Comparison of ENCODE assay signal across 22 cellular contexts in the genomic region with DNA sequence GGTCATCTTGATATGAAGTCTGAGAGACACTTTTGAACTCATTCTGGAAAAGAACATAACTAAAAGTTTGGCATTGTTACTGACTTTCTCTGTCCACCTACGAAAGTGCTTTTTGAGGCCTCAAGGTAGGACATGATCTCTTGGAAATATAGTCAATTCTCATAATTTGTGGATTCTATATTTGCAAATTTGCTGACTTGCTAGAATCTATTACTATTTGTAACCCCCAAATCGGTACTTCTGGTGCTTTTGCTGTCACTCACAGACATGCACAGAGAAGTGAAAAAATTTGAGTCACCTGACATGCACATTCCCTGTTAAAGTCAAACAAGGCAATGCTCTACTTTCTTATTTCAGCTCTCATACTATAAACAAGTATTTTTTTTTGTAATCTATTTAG. TPM values are rescaled to one million over a fixed set of nuclear protein-coding genes. Genes with fewer than 3 reads are reported as not detected.
DNase-seq lines count a peak whose midpoint lies in the region; ATAC-seq, FAIRE-seq and TF ChIP-seq lines count a peak whose summit lies in the region.
"Had no signal": no experiment of that assay in that cellular context is flagged by ENCODE, and none has a peak within 500 bp of the region (broad histone marks: within the 10 kb centered on the region; RNA-seq: fewer than 3 reads in every experiment).

No MANE protein-coding gene starts in this region.

- no peaks in the 10 kb centered on the region for H3K36me3 Mint-ChIP-seq in astrocyte (ENCODE audit: low read depth, unreplicated experiment)
- no peaks in the 10 kb centered on the region for H3K36me3 Mint-ChIP-seq in activated CD4-positive, alpha-beta T cell treated with anti-CD3 and anti-CD28 coated beads, Interleukin-2, amount 10 ng/mL, durations not matched to agents 7 days and 5 days (ENCODE audit: low read depth)
- H3K36me3 Mint-ChIP-seq: CD4-positive, CD25-positive, alpha-beta regulatory T cell; CD8-positive, alpha-beta T cell had no signal

- H3K27ac ChIP-seq in A549 = no peak overlapping the region
- H3K27ac ChIP-seq in KOPT-K1 (ENCODE audit: low read depth, low read length, poor library complexity, severe bottlenecking) = peak overlapping the region; percentile 90
- no peak overlapping the region for H3K27ac ChIP-seq in astrocyte (ENCODE audit: low read depth, low read length)
- no peak overlapping the region for H3K27ac ChIP-seq in upper lobe of right lung
- H3K27ac ChIP-seq: BLaER1, C4-2B, GM23248 had no signal

- no peaks in the 10 kb centered on the region for H3K4me1 ChIP-seq in A549
- no peaks in the 10 kb centered on the region for H3K4me1 ChIP-seq in astrocyte (ENCODE audit: insufficient read depth, low read length)
- no peaks in the 10 kb centered on the region for H3K4me1 ChIP-seq in upper lobe of right lung
- H3K4me1 ChIP-seq: Caco-2 had no signal

- CTCF ChIA-PET in A549 (lab: Yijun Ruan, JAX) = no interaction called here
- CTCF ChIA-PET in activated CD4-positive, alpha-beta T cell treated with anti-CD3 and anti-CD28 coated beads, Interleukin-2, amount 10 ng/mL, durations not matched to agents 7 days and 5 days (lab: Charles Lee) = no interaction called here

- TF ChIP-seq CTCF in A549 (IDR thresholded peaks at IDR 0.05) (no peak), astrocyte (IDR thresholded peaks at IDR 0.05; ENCODE audit: insufficient read depth, low read depth, low read length) (no peak), upper lobe of right lung (IDR thresholded peaks at IDR 0.05) (no peak)

- H3K79me2 ChIP-seq in astrocyte (ENCODE audit: insufficient read depth, low read length) = no peaks in the 10 kb centered on the region

- ATAC-seq in A549 (no peak), upper lobe of right lung (no peak)
- ATAC-seq: CD8-positive, alpha-beta T cell had no signal

- H3K9me3 Mint-ChIP-seq in astrocyte (ENCODE audit: unreplicated experiment) = no peaks in the 10 kb centered on the region
- H3K9me3 Mint-ChIP-seq in activated CD4-positive, alpha-beta T cell treated with anti-CD3 and anti-CD28 coated beads, Interleukin-2, amount 10 ng/mL, durations not matched to agents 7 days and 5 days = no peaks in the 10 kb centered on the region
- H3K9me3 Mint-ChIP-seq: CD8-positive, alpha-beta T cell had no signal

- H3K27ac Mint-ChIP-seq in astrocyte (ENCODE audit: unreplicated experiment) = no peak overlapping the region
- no peak overlapping the region for H3K27ac Mint-ChIP-seq in activated CD4-positive, alpha-beta T cell treated with anti-CD3 and anti-CD28 coated beads, Interleukin-2, amount 10 ng/mL, durations not matched to agents 7 days and 5 days
- H3K27ac Mint-ChIP-seq: B cell; CD4-positive, CD25-positive, alpha-beta regulatory T cell; CD8-positive, alpha-beta T cell had no signal

- H3K27me3 Mint-ChIP-seq in astrocyte (ENCODE audit: low read depth, unreplicated experiment) = no peaks in the 10 kb centered on the region
- peaks cover 6% of the 10 kb centered on the region for H3K27me3 Mint-ChIP-seq in activated CD4-positive, alpha-beta T cell treated with anti-CD3 and anti-CD28 coated beads, Interleukin-2, amount 10 ng/mL, durations not matched to agents 7 days and 5 days

- no peak for TF ChIP-seq POLR2A in A549 (IDR thresholded peaks at IDR 0.05; ENCODE audit: low read length)

- no peak for TF ChIP-seq RAD21 in A549 (conservative IDR thresholded peaks at IDR 0.05 in 1 of 2, IDR thresholded peaks at IDR 0.05 in 1 of 2)

- H3K4me2 ChIP-seq in A549 (no peak overlapping the region), astrocyte (ENCODE audit: low read length) (no peak overlapping the region)
- H3K4me2 ChIP-seq: BLaER1 had no signal

- POLR2A ChIA-PET in A549 (lab: Yijun Ruan, JAX) = no interaction called here
- POLR2A ChIA-PET in activated CD4-positive, alpha-beta T cell treated with anti-CD3 and anti-CD28 coated beads, Interleukin-2, amount 10 ng/mL, durations not matched to agents 7 days and 5 days (lab: Charles Lee) = no interaction called here

- DNase-seq in A549 (ENCODE audit: low read depth in 1 of 2, low spot score in 1 of 2) (no peak), astrocyte (ENCODE audit: low read depth) (no peak), ecto neural progenitor cell (ENCODE audit: low spot score) (no peak), upper lobe of right lung (no peak)
- no peak for DNase-seq in activated CD4-positive, alpha-beta T cell treated with anti-CD3 and anti-CD28 coated beads, Interleukin-2, amount 10 ng/mL, durations not matched to agents 7 days and 5 days
- DNase-seq: Caco-2; CD4-positive, CD25-positive, alpha-beta regulatory T cell; CD8-positive, alpha-beta T cell; DMS153; DND-41; GM23248; H7; HCEC 1CT had no signal

- no peak overlapping the region for H3K4me3 Mint-ChIP-seq in astrocyte (ENCODE audit: unreplicated experiment)
- H3K4me3 Mint-ChIP-seq in activated CD4-positive, alpha-beta T cell treated with anti-CD3 and anti-CD28 coated beads, Interleukin-2, amount 10 ng/mL, durations not matched to agents 7 days and 5 days = no peak overlapping the region
- H3K4me3 Mint-ChIP-seq: B cell; CD4-positive, CD25-positive, alpha-beta regulatory T cell; CD8-positive, alpha-beta T cell had no signal

- H2AFZ ChIP-seq in astrocyte (ENCODE audit: low read depth, low read length) = no peak overlapping the region
- H2AFZ ChIP-seq: GM23248 had no signal

- peaks cover 14% of the 10 kb centered on the region for H3K36me3 ChIP-seq in KOPT-K1 (ENCODE audit: insufficient read depth, low read length)
- H3K36me3 ChIP-seq in astrocyte (ENCODE audit: insufficient read depth, low read length) = no peaks in the 10 kb centered on the region
- no peaks in the 10 kb centered on the region for H3K36me3 ChIP-seq in upper lobe of right lung
- H3K36me3 ChIP-seq: BLaER1 had no signal

- WGBS in A549 (ENCODE audit: missing lambda C conversion rate) = 16% methylated on average over 2 of the region's 2 CpGs

- H3K9me3 ChIP-seq in A549 (no peaks in the 10 kb centered on the region), KOPT-K1 (ENCODE audit: insufficient read depth, low read length, poor library complexity, severe bottlenecking) (peaks cover 5% of the 10 kb centered on the region), astrocyte (ENCODE audit: insufficient read depth, low read depth, low read length) (no peaks in the 10 kb centered on the region), upper lobe of right lung (no peaks in the 10 kb centered on the region)
- H3K9me3 ChIP-seq: Caco-2 had no signal

- intact Hi-C loops in upper lobe of right lung (cut with DNase I) = no loop called here

- H3K4me3 ChIP-seq in A549 (no peak overlapping the region), astrocyte (ENCODE audit: insufficient read depth, low read depth, low read length) (no peak overlapping the region), upper lobe of right lung (no peak overlapping the region)
- H3K4me3 ChIP-seq: BLaER1, GM23248 had no signal

- H3K27me3 ChIP-seq in astrocyte (ENCODE audit: insufficient read depth, low read length) = no peaks in the 10 kb centered on the region
- no peaks in the 10 kb centered on the region for H3K27me3 ChIP-seq in upper lobe of right lung
- H3K27me3 ChIP-seq: BLaER1 had no signal

- no peak overlapping the region for H3K9ac ChIP-seq in astrocyte (ENCODE audit: low read length)
- H3K9ac ChIP-seq: BLaER1, GM23248 had no signal

- no peaks in the 10 kb centered on the region for H3K4me1 Mint-ChIP-seq in astrocyte (ENCODE audit: low read depth, unreplicated experiment)
- H3K4me1 Mint-ChIP-seq in activated CD4-positive, alpha-beta T cell treated with anti-CD3 and anti-CD28 coated beads, Interleukin-2, amount 10 ng/mL, durations not matched to agents 7 days and 5 days = no peaks in the 10 kb centered on the region
- H3K4me1 Mint-ChIP-seq: B cell; CD4-positive, CD25-positive, alpha-beta regulatory T cell had no signal

- no peaks in the 10 kb centered on the region for H4K20me1 ChIP-seq in astrocyte (ENCODE audit: insufficient read depth, low read length)
- H4K20me1 ChIP-seq: BLaER1 had no signal

- TF ChIP-seq EP300 in A549 (IDR thresholded peaks at IDR 0.05) = no peak

- FAIRE-seq in A549 (lab: Jason Lieb, UNC) (peak; percentile 28), astrocyte (lab: Jason Lieb, UNC) (peak; percentile 78)
- FAIRE-seq: G401.6, GM12892, H1 had no signal

TF ChIP-seq in A549, 52 proteins besides CTCF, POLR2A, EP300 and RAD21:
- TF ChIP-seq MAFK (IDR thresholded peaks at IDR 0.05; ENCODE audit: partially characterized antibody) (peak; percentile 67), TFCP2L1 (CRISPR knock-in tag; IDR thresholded peaks at IDR 0.05) (no peak)

RNA-seq across cellular contexts. Expression of a gene that starts 35.6 kb away (rescaled TPM):
- polyA plus RNA-seq in A549 (2011; rRNA removed) = 6.1 and 6.4 TPM in 2 replicates
- polyA plus RNA-seq in A549 (2012; cell fraction: cytosol; rRNA removed) = 2.1 and 2.2 TPM in 2 replicates
- 2.4 and 3.8 TPM in 2 replicates for polyA plus RNA-seq in A549 (2012; cell fraction: nucleus; rRNA removed)
- polyA plus RNA-seq in A549 (2017; fragmentation: RNase III; extraction: RNeasy Plus Mini Kit Qiagen cat#74134 plus additional on column Dnase treatment) = 2.4 to 3.1 TPM (median 2.5 TPM) in 3 replicates
- polyA minus RNA-seq in A549 (2011; rRNA and poly(A)+ RNA removed) = 2.6 and 7.1 TPM in 2 replicates
- 3.5 and 4.8 TPM in 2 replicates for total RNA-seq in astrocyte
- total RNA-seq in upper lobe of right lung = 74.8 TPM
- under 1 TPM; 0.12 to 0.21 TPM for total RNA-seq in activated CD4-positive, alpha-beta T cell treated with anti-CD3 and anti-CD28 coated beads, Interleukin-2, amount 10 ng/mL, durations not matched to agents 7 days and 5 days
- total RNA-seq: A172; CD4-positive, CD25-positive, alpha-beta regulatory T cell; GM23248 had no signal
- polyA plus RNA-seq: AG04450, GM23248 had no signal

Comparison
In these comparisons a context has a peak if more than half of its experiments do, and no peak if none do; other contexts are left out.
1. RNA of a gene that starts 35.6 kb away (total RNA-seq): 74.8 TPM in upper lobe of right lung (single experiment); 3.5 to 4.8 TPM in astrocyte and 0.12 to 0.21 TPM in activated CD4-positive, alpha-beta T cell treated with anti-CD3 and anti-CD28 coated beads, Interleukin-2, amount 10 ng/mL, durations not matched to agents 7 days and 5 days; every median in the first group is over 10 times any median in the second.